8 cellular contexts compared by ENCODE assay signal in genomic region chr10:130136214-130137076, GRCh38. TPM values are rescaled to one million over a fixed set of nuclear protein-coding genes. Genes with fewer than 3 reads are reported as not detected.
DNase-seq lines count a peak whose midpoint lies in the region; ATAC-seq, FAIRE-seq and TF ChIP-seq lines count a peak whose summit lies in the region.

Gene GLRX3, plus strand, starts transcription at chr10:130136391. Its CDS starts 30 bp downstream, at chr10:130136421.

- POLR2A ChIA-PET in IMR-90 (lab: Charles Lee; ENCODE audit: unreplicated experiment) = interaction anchor here (1.1 kb wide), 1 partner anchor 26 kb away, joined by 8 read pairs; the partner anchor contains the start of gene C10orf143
- POLR2A ChIA-PET in naive thymus-derived CD8-positive, alpha-beta T cell (lab: Charles Lee) = interaction anchor here (0.7 to 3.9 kb wide), 3 partner anchors 9 to 26 kb away, joined by 3 to 105 read pairs (median 3); partner anchors contain the start of gene C10orf143

- peak within 1 kb of the TSS; percentile 4; the same call in 1 of the 2 replicates for H3K56ac ChIP-seq in IMR-90 (ENCODE audit: extremely low read depth, insufficient read depth, low read length)

- DNase-seq in DMS153 treated with DMSO at 0.1 percent for 48 hours (lab: John Stamatoyannopoulos, UW; ENCODE audit: unreplicated experiment) (peak; percentile 70), IMR-90 (peak; percentile 71), RCC 7860 (ENCODE audit: low spot score) (peak; percentile 67), fibroblast of lung (ENCODE audit: low read depth in 2 of 2) (peak; percentile 75 to 83)
- DNase-seq in naive thymus-derived CD8-positive, alpha-beta T cell = peak; percentile 75 to 96 (median 87)
- DNase-seq in stimulated activated naive CD4-positive, alpha-beta T cell (lab: John Stamatoyannopoulos, UW) = peak; percentile 67 to 86 (median 84)

- peak within 1 kb of the TSS; percentile 91 for H2AFZ ChIP-seq in IMR-90 (replicated peaks; ENCODE audit: low read length, poor library complexity)
- peak within 1 kb of the TSS; percentile 88 for H2AFZ ChIP-seq in fibroblast of lung (ENCODE audit: low read length)

- H3K27me3 ChIP-seq in IMR-90 (ENCODE audit: control insufficient read depth, insufficient read depth, low read length) (no peaks in the 10 kb centered on the region), fibroblast of lung (ENCODE audit: control insufficient read depth, insufficient read depth, low read length) (no peaks in the 10 kb centered on the region)

- FAIRE-seq in RCC 7860 (lab: Jason Lieb, UNC) = no peak

- peak within 1 kb of the TSS; percentile 87 for H3K27ac Mint-ChIP-seq in activated T-helper 17 cell treated with anti-CD3 and anti-CD28 coated beads, Interleukin-2, amount 50 U/mL, for 72 hours
- H3K27ac Mint-ChIP-seq in naive thymus-derived CD8-positive, alpha-beta T cell = peak within 1 kb of the TSS; percentile 59 to 94 (median 90)

- H4K8ac ChIP-seq in IMR-90 (ENCODE audit: low read depth in 2 of 2, low read length in 2 of 2) = peak within 1 kb of the TSS; percentile 84 to 93; a peak in 3 of 4 replicates

- H3K79me2 ChIP-seq in fibroblast of lung (ENCODE audit: control insufficient read depth, insufficient read depth, low read length) = peaks cover 48% of the 10 kb centered on the region

- H3K4me1 ChIP-seq in IMR-90 (ENCODE audit: control insufficient read depth, insufficient read depth, low read length) = peaks cover 13% of the 10 kb centered on the region
- peaks cover 6% of the 10 kb centered on the region for H3K4me1 ChIP-seq in fibroblast of lung (ENCODE audit: control insufficient read depth, extremely low read depth, insufficient read depth, low read length)

- peak within 1 kb of the TSS; percentile 87 for H3K9ac ChIP-seq in IMR-90 (ENCODE audit: low read depth, low read length)
- peak within 1 kb of the TSS; percentile 86 for H3K9ac ChIP-seq in fibroblast of lung (ENCODE audit: insufficient read depth, low read length)

- peaks cover 15% of the 10 kb centered on the region for H3K4me1 Mint-ChIP-seq in activated T-helper 17 cell treated with anti-CD3 and anti-CD28 coated beads, Interleukin-2, amount 50 U/mL, for 72 hours
- peaks cover 9 to 46% (median 39%) of the 10 kb centered on the region in 4 donors for H3K4me1 Mint-ChIP-seq in naive thymus-derived CD8-positive, alpha-beta T cell

- peak; percentile 81 for TF ChIP-seq POLR2A in IMR-90 (IDR thresholded peaks at IDR 0.05; ENCODE audit: low read depth, low read length)

- peak within 1 kb of the TSS; percentile 48 for H2BK5ac ChIP-seq in IMR-90 (ENCODE audit: low read depth, low read length, poor library complexity, severe bottlenecking)

- in situ Hi-C loops in IMR-90 (cut with MboI; ENCODE audit: low sequenced_read_pairs) = no loop called here

- peak within 1 kb of the TSS; percentile 69; the same call in 1 of the 2 replicates for H3K23ac ChIP-seq in IMR-90 (ENCODE audit: low read depth, low read length)

- peak within 1 kb of the TSS; percentile 93 for H3K4me2 ChIP-seq in IMR-90 (ENCODE audit: low read depth, low read length)
- peak within 1 kb of the TSS; percentile 96 for H3K4me2 ChIP-seq in fibroblast of lung (ENCODE audit: extremely low read depth, insufficient read depth, low read length)

- BruUV-seq in IMR-90 (replicated peaks; lab: Mats Ljungman, UMichigan) = no TSS peak

- no peak within 1 kb of the TSS; the same call in 2 of the 3 replicates for H2BK15ac ChIP-seq in IMR-90 (ENCODE audit: low read depth, low read length)

- H3K9me1 ChIP-seq in IMR-90 (ENCODE audit: insufficient read depth, low read length) = peaks cover 9% of the 10 kb centered on the region; the same call in 1 of the 2 replicates

- peak within 1 kb of the TSS; percentile 27 for H4K5ac ChIP-seq in IMR-90 (ENCODE audit: low read depth, low read length)

- H3K4me3 Mint-ChIP-seq in activated T-helper 17 cell treated with anti-CD3 and anti-CD28 coated beads, Interleukin-2, amount 50 U/mL, for 72 hours = peak within 1 kb of the TSS; percentile 89
- H3K4me3 Mint-ChIP-seq in naive thymus-derived CD8-positive, alpha-beta T cell = peak within 1 kb of the TSS; percentile 88 to 96 (median 92)

- dilution Hi-C loops in IMR-90 (cut with HindIII; ENCODE audit: low sequenced_read_pairs, unreplicated experiment) = no loop called here

- 0 out of 2 replicates have a peak within 1 kb of the TSS, but pooled peaks have one; percentile 39 for H4K91ac ChIP-seq in IMR-90 (ENCODE audit: insufficient read depth, low read depth, low read length)

- H3K4ac ChIP-seq in IMR-90 (ENCODE audit: low read depth, low read length) = peak within 1 kb of the TSS; percentile 69

- peak within 1 kb of the TSS; percentile 45; the same call in 1 of the 2 replicates for H2AK5ac ChIP-seq in IMR-90 (ENCODE audit: low read depth, low read length)

- H3K9me3 ChIP-seq in IMR-90 (ENCODE audit: control insufficient read depth, insufficient read depth, low read length) (no peaks in the 10 kb centered on the region), fibroblast of lung (ENCODE audit: control insufficient read depth, insufficient read depth, low read depth, low read length) (no peaks in the 10 kb centered on the region)

- H2BK120ac ChIP-seq in IMR-90 (ENCODE audit: low read depth, low read length) = peak within 1 kb of the TSS; percentile 12; the same call in 1 of the 2 replicates

- WGBS in IMR-90 (ENCODE audit: extremely low coverage in 2 of 2, insufficient read length in 1 of 2), 2 experiments = 0% methylated on average over 43 of the region's 98 CpGs; no CpG with 5 or more reads in 1 of the 2 experiments

- peaks cover 5% of the 10 kb centered on the region for H3K27me3 Mint-ChIP-seq in activated T-helper 17 cell treated with anti-CD3 and anti-CD28 coated beads, Interleukin-2, amount 50 U/mL, for 72 hours
- peaks cover 0 to 11% (median 4%) of the 10 kb centered on the region in 5 donors for H3K27me3 Mint-ChIP-seq in naive thymus-derived CD8-positive, alpha-beta T cell

- CTCF ChIA-PET in IMR-90 (lab: Yijun Ruan, JAX) = no interaction called here

- H2AK9ac ChIP-seq in IMR-90 (replicated peaks; ENCODE audit: low read depth, low read length, poor library complexity) = peak within 1 kb of the TSS; percentile 94

- peaks cover 25% of the 10 kb centered on the region for H3K36me3 Mint-ChIP-seq in activated T-helper 17 cell treated with anti-CD3 and anti-CD28 coated beads, Interleukin-2, amount 50 U/mL, for 72 hours (ENCODE audit: low read depth)
- H3K36me3 Mint-ChIP-seq in naive thymus-derived CD8-positive, alpha-beta T cell = peaks cover 0 to 6% (median 0%) of the 10 kb centered on the region in 3 donors

- no peak within 1 kb of the TSS; the same call in 1 of the 2 replicates for H3K18ac ChIP-seq in IMR-90 (ENCODE audit: low read depth, low read length)

- TF ChIP-seq CTCF in IMR-90 (conservative IDR thresholded peaks at IDR 0.05; ENCODE audit: low read depth, low read length) (no peak), fibroblast of lung (conservative IDR thresholded peaks at IDR 0.05 in 1 of 2, IDR thresholded peaks at IDR 0.05 in 1 of 2; ENCODE audit: low read depth in 1 of 2, low read length in 2 of 2) (no peak)

- H3K27ac ChIP-seq in IMR-90 (ENCODE audit: insufficient read depth, low read length) (peak within 1 kb of the TSS; percentile 86), fibroblast of lung (ENCODE audit: insufficient read depth, low read length) (peak within 1 kb of the TSS; percentile 85)

- peak within 1 kb of the TSS; percentile 86; the same call in 1 of the 2 replicates for H3K14ac ChIP-seq in IMR-90 (replicated peaks; ENCODE audit: low read depth, low read length)

- H3K9me3 Mint-ChIP-seq in activated T-helper 17 cell treated with anti-CD3 and anti-CD28 coated beads, Interleukin-2, amount 50 U/mL, for 72 hours = no peaks in the 10 kb centered on the region
- H3K9me3 Mint-ChIP-seq in naive thymus-derived CD8-positive, alpha-beta T cell = no peaks in the 10 kb centered on the region

- H3K36me3 ChIP-seq in IMR-90 (ENCODE audit: control insufficient read depth, insufficient read depth, low read length) (no peaks in the 10 kb centered on the region), fibroblast of lung (ENCODE audit: control insufficient read depth, insufficient read depth, low read length) (no peaks in the 10 kb centered on the region)

- H2BK20ac ChIP-seq in IMR-90 (ENCODE audit: low read depth, low read length) = no peak within 1 kb of the TSS

- TF ChIP-seq RAD21 in IMR-90 (IDR thresholded peaks at IDR 0.05; ENCODE audit: low read length) = no peak

- H3K4me3 ChIP-seq in IMR-90 (ENCODE audit: insufficient read depth, low read depth, low read length) (peak within 1 kb of the TSS; percentile 80), fibroblast of lung (replicated peaks in 1 of 4; ENCODE audit: control extremely low read depth in 1 of 4, insufficient read depth in 1 of 4, low read depth in 3 of 4, low read length in 4 of 4) (peak within 1 kb of the TSS; percentile 66 to 91 (median 82))

- peaks cover 8 to 22% of the 10 kb centered on the region in 2 experiments; a peak in 3 of 4 replicates for H3K79me1 ChIP-seq in IMR-90 (ENCODE audit: low read depth in 1 of 2, low read length in 2 of 2)

- intact Hi-C loops in IMR-90 (cut with micrococcal nuclease) = loop anchor here (1.0 kb wide), 1 partner anchor 25 kb away; no protein-coding TSS in a partner anchor

- H4K20me1 ChIP-seq in IMR-90 (ENCODE audit: insufficient read depth, low read length) = peaks cover 31% of the 10 kb centered on the region
- H4K20me1 ChIP-seq in fibroblast of lung (ENCODE audit: control insufficient read depth, extremely low read depth, insufficient read depth, low read length) = no peaks in the 10 kb centered on the region

- ATAC-seq in GM21515 (IDR thresholded peaks at IDR 0.05; ENCODE audit: unreplicated experiment) (peak; percentile 83), IMR-90 (ENCODE audit: low read depth) (peak; percentile 96)
- ATAC-seq in activated T-helper 17 cell treated with anti-CD3 and anti-CD28 coated beads, Interleukin-2, amount 50 U/mL, for 72 hours (replicated peaks) = peak; percentile 82
- ATAC-seq in naive thymus-derived CD8-positive, alpha-beta T cell = peak; percentile 93 to 96

TF ChIP-seq in IMR-90, 13 proteins besides CTCF, POLR2A, EP300 and RAD21 (continues in another document):
- TF ChIP-seq MAZ (IDR thresholded peaks at IDR 0.05; ENCODE audit: borderline replicate concordance, low read depth, low read length) (peak; percentile 92; the same call in 1 of the 2 replicates), SMC3 (IDR thresholded peaks at IDR 0.05; ENCODE audit: low read depth, low read length) (peak; percentile 9; the same call in 1 of the 2 replicates)

RNA-seq across cellular contexts. Expression of gene GLRX3, which starts in this region (rescaled TPM):
- total RNA-seq in IMR-90 (2012; rRNA removed) (78.7 and 96.7 TPM in 2 replicates), fibroblast of lung (51.7 and 62.9 TPM in 2 replicates)
- polyA plus RNA-seq in IMR-90 (2012; rRNA removed) (81.7 and 83.1 TPM in 2 replicates), fibroblast of lung (95.6 and 121 TPM in 2 replicates)
- 56.2 and 112 TPM in 2 replicates for polyA plus RNA-seq in IMR-90 (2012; cell fraction: cytosol; rRNA removed)
- polyA plus RNA-seq in IMR-90 (2012; cell fraction: nucleus; rRNA removed; ENCODE audit: low replicate concordance) = 14.8 and 55.3 TPM in 2 replicates
- total RNA-seq in activated T-helper 17 cell treated with anti-CD3 and anti-CD28 coated beads, Interleukin-2, amount 50 U/mL, for 72 hours = 100 to 1,000 TPM in 1 of 2 donors, 10 to 100 TPM in 1; 66.7 to 112 TPM
- polyA plus RNA-seq in fibroblast of lung (2012) = 86.8 and 131 TPM in 2 replicates
- 3.7 and 13.3 TPM in 2 replicates for polyA minus RNA-seq in fibroblast of lung (ENCODE audit: low replicate concordance)
- total RNA-seq in naive thymus-derived CD8-positive, alpha-beta T cell = 10 to 100 TPM; 47.6 to 52.5 TPM
- 10 to 100 TPM; 71.5 to 97.8 (median 81.8) TPM for polyA plus RNA-seq in naive thymus-derived CD8-positive, alpha-beta T cell

Comparison
In these comparisons a context has a peak if more than half of its experiments do, and no peak if none do; other contexts are left out.
1. Peak in every context shown above with its lines: DNase-seq, ATAC-seq, H3K4me3 ChIP-seq and H3K27ac ChIP-seq.